22 cellular contexts compared by ENCODE assay signal in genomic region chr6:43624786-43625288, GRCh38. TPM values are rescaled to one million over a fixed set of nuclear protein-coding genes. Genes with fewer than 3 reads are reported as not detected.
DNase-seq lines count a peak whose midpoint lies in the region; ATAC-seq and TF ChIP-seq lines count a peak whose summit lies in the region.
"Had no signal": no experiment of that assay in that cellular context is flagged by ENCODE, and none has a peak within 500 bp of the region (broad histone marks: within the 10 kb centered on the region; RNA-seq: fewer than 3 reads in every experiment).

No MANE protein-coding gene starts in this region.

- peaks cover 38% of the 10 kb centered on the region for H3K79me2 ChIP-seq in mammary epithelial cell (ENCODE audit: insufficient read depth, low read length)

- no peak overlapping the region for H3K18ac ChIP-seq in IMR-90 (ENCODE audit: low read depth, low read length)

- H3K27ac ChIP-seq in mammary epithelial cell (ENCODE audit: insufficient read depth, low read depth, low read length) (no peak overlapping the region), IMR-90 (ENCODE audit: insufficient read depth, low read length) (no peak overlapping the region), skeletal muscle tissue (ENCODE audit: low read depth, low read length) (no peak overlapping the region)
- H3K27ac ChIP-seq: A549 had no signal

- H3K14ac ChIP-seq in IMR-90 (replicated peaks; ENCODE audit: low read depth, low read length), result no peak overlapping the region

- H3K4me3 ChIP-seq in mammary epithelial cell (replicated peaks in 1 of 3; ENCODE audit: insufficient read depth in 1 of 3, low read depth in 2 of 3, low read length in 3 of 3), result no peak overlapping the region
- no peak overlapping the region for H3K4me3 ChIP-seq in IMR-90 (ENCODE audit: insufficient read depth, low read depth, low read length)
- H3K4me3 ChIP-seq in skeletal muscle tissue (ENCODE audit: low read length in 3 of 3), result no peak overlapping the region
- H3K4me3 ChIP-seq in foreskin fibroblast (ENCODE audit: low read depth in 1 of 2, low read length in 2 of 2), result no peak overlapping the region
- H3K4me3 ChIP-seq: A549, GM12878 had no signal

- dilution Hi-C loops in mammary epithelial cell (cut with HindIII; ENCODE audit: low sequenced_read_pairs), result no loop called here
- dilution Hi-C loops in IMR-90 (cut with HindIII; ENCODE audit: low sequenced_read_pairs, unreplicated experiment), result no loop called here

- 93% methylated on average over 7 of the region's 7 CpGs for WGBS in mammary epithelial cell (ENCODE audit: low coverage, missing lambda C conversion rate)
- WGBS in IMR-90 (ENCODE audit: extremely low coverage in 2 of 2, insufficient read length in 1 of 2), 2 experiments, result 100% methylated on average over 2 of the region's 7 CpGs; no CpG with 5 or more reads in 1 of the 2 experiments

- BruUV-seq in MCF 10A (replicated peaks; lab: Mats Ljungman, UMichigan) (no TSS peak), mammary epithelial cell (replicated peaks; lab: Mats Ljungman, UMichigan) (no TSS peak), IMR-90 (replicated peaks; lab: Mats Ljungman, UMichigan) (no TSS peak)

- H3K27me3 Mint-ChIP-seq in MCF 10A (ENCODE audit: insufficient read depth, unreplicated experiment) (no peaks in the 10 kb centered on the region), brain (peaks cover 11% of the 10 kb centered on the region)

- no peak overlapping the region for H3K9ac ChIP-seq in mammary epithelial cell (ENCODE audit: insufficient read depth, low read length)
- no peak overlapping the region for H3K9ac ChIP-seq in IMR-90 (ENCODE audit: low read depth, low read length)
- peak overlapping the region in 2 of 3 donors; percentile 20 to 45 for H3K9ac ChIP-seq in skeletal muscle tissue (ENCODE audit: low read depth in 1 of 3, low read length in 3 of 3)
- H3K9ac ChIP-seq: SK-N-SH had no signal

- intact Hi-C loops in MCF 10A (cut with micrococcal nuclease), result no loop called here
- intact Hi-C loops in mammary epithelial cell (cut with micrococcal nuclease), result no loop called here
- intact Hi-C loops in IMR-90 (cut with micrococcal nuclease), result loop anchor here (5.0 kb wide), 1 partner anchor 147 kb away; the partner anchor contains the start of gene VEGFA

- H3K4me1 Mint-ChIP-seq in MCF 10A (ENCODE audit: insufficient read depth, unreplicated experiment) (peaks cover 34% of the 10 kb centered on the region), brain (peaks cover 32% of the 10 kb centered on the region)

- H3K4me1 ChIP-seq in mammary epithelial cell (ENCODE audit: insufficient read depth, low read length) (peaks cover 12% of the 10 kb centered on the region), IMR-90 (ENCODE audit: control insufficient read depth, insufficient read depth, low read length) (peaks cover 6% of the 10 kb centered on the region), skeletal muscle tissue (ENCODE audit: control insufficient read depth in 3 of 3, insufficient read depth in 3 of 3, low read length in 3 of 3) (peaks cover 19 to 29% (median 28%) of the 10 kb centered on the region in 3 donors)

- no peak overlapping the region for H2AFZ ChIP-seq in mammary epithelial cell (ENCODE audit: low read depth, low read length)
- no peak overlapping the region for H2AFZ ChIP-seq in IMR-90 (replicated peaks; ENCODE audit: low read length, poor library complexity)

- CTCF ChIA-PET in MCF 10A (lab: Yijun Ruan, JAX), result interaction anchor here (1.6 to 2.2 kb wide), 2 partner anchors 14 to 17 kb away, joined by 6 read pairs; no protein-coding TSS in a partner anchor
- CTCF ChIA-PET in mammary epithelial cell (lab: Charles Lee; ENCODE audit: low non-redundant PET), result no interaction called here
- CTCF ChIA-PET in IMR-90 (lab: Yijun Ruan, JAX), result interaction anchor here (0.6 kb wide), 1 partner anchor 9 kb away, joined by 6 read pairs; no protein-coding TSS in a partner anchor

- in situ Hi-C loops in mammary epithelial cell (cut with MboI; ENCODE audit: low sequenced_read_pairs in 2 of 2), result no loop called here
- in situ Hi-C loops in IMR-90 (cut with MboI; ENCODE audit: low sequenced_read_pairs), result no loop called here

- peaks cover 49 to 86% of the 10 kb centered on the region in 2 experiments for H3K79me1 ChIP-seq in IMR-90 (ENCODE audit: low read depth in 1 of 2, low read length in 2 of 2)

- H4K20me1 ChIP-seq in mammary epithelial cell (ENCODE audit: insufficient read depth, low read length), result no peaks in the 10 kb centered on the region
- no peaks in the 10 kb centered on the region; the same call in 1 of the 2 replicates for H4K20me1 ChIP-seq in IMR-90 (ENCODE audit: insufficient read depth, low read length)

- H3K36me3 Mint-ChIP-seq in MCF 10A (ENCODE audit: insufficient read depth, unreplicated experiment), result peaks cover 49% of the 10 kb centered on the region
- H3K36me3 Mint-ChIP-seq in brain, result peaks cover 62% of the 10 kb centered on the region

- no peak overlapping the region for H3K27ac Mint-ChIP-seq in MCF 10A (ENCODE audit: low read depth, unreplicated experiment)
- peak overlapping the region in 3 of 5 experiments; percentile 41 to 99 (median 46) for H3K27ac Mint-ChIP-seq in brain
- H3K27ac Mint-ChIP-seq: CD8-positive, alpha-beta T cell had no signal

- no peak for TF ChIP-seq CTCF in MCF 10A (IDR thresholded peaks at IDR 0.05; ENCODE audit: unreplicated experiment)
- no peak for TF ChIP-seq CTCF in mammary epithelial cell (conservative IDR thresholded peaks at IDR 0.05 in 1 of 2, IDR thresholded peaks at IDR 0.05 in 1 of 2; ENCODE audit: extremely low read depth in 1 of 2, insufficient read depth in 1 of 2, low read depth in 1 of 2, low read length in 2 of 2)
- no peak for TF ChIP-seq CTCF in IMR-90 (conservative IDR thresholded peaks at IDR 0.05; ENCODE audit: low read depth, low read length)
- no peak for TF ChIP-seq CTCF in brain (conservative IDR thresholded peaks at IDR 0.05)
- no peak for TF ChIP-seq CTCF in foreskin fibroblast (IDR thresholded peaks at IDR 0.05; ENCODE audit: low read depth, low read length)

- H2BK120ac ChIP-seq in IMR-90 (ENCODE audit: low read depth, low read length), result no peak overlapping the region

- H3K9me3 ChIP-seq in mammary epithelial cell (replicated peaks; ENCODE audit: insufficient read depth, low read length) (no peaks in the 10 kb centered on the region), IMR-90 (ENCODE audit: control insufficient read depth, insufficient read depth, low read length) (no peaks in the 10 kb centered on the region), skeletal muscle tissue (ENCODE audit: control insufficient read depth in 3 of 3, low read length in 3 of 3) (no peaks in the 10 kb centered on the region)
- H3K9me3 ChIP-seq: A549, SK-N-SH had no signal

- no peak overlapping the region for H4K5ac ChIP-seq in IMR-90 (ENCODE audit: low read depth, low read length)

- no peak overlapping the region for H4K91ac ChIP-seq in IMR-90 (ENCODE audit: insufficient read depth, low read depth, low read length)

- H3K9me1 ChIP-seq in IMR-90 (ENCODE audit: insufficient read depth, low read length), result peaks cover 32% of the 10 kb centered on the region

- TF ChIP-seq RAD21 in IMR-90 (IDR thresholded peaks at IDR 0.05; ENCODE audit: low read length), result no peak

- no peak overlapping the region for H3K4me2 ChIP-seq in mammary epithelial cell (ENCODE audit: insufficient read depth, low read depth, low read length)
- H3K4me2 ChIP-seq in IMR-90 (ENCODE audit: low read depth, low read length), result no peak overlapping the region
- H3K4me2 ChIP-seq: A549, SK-N-SH had no signal

- H2AK9ac ChIP-seq in IMR-90 (replicated peaks; ENCODE audit: low read depth, low read length, poor library complexity), result peak overlapping the region; percentile 67

- DNase-seq in MCF 10A (ENCODE audit: unreplicated experiment), result no peak
- DNase-seq in mammary epithelial cell, result no peak
- no peak for DNase-seq in IMR-90
- no peak for DNase-seq in DMS79 (lab: John Stamatoyannopoulos, UW)
- DNase-seq in foreskin fibroblast, result no peak
- DNase-seq: Calu3; CD8-positive, alpha-beta T cell; EL; H7; Karpas-422; NCI-H1092 treated with DMSO at 0.1 percent for 48 hours; NCI-H510A; NCI-H748 treated with DMSO at 0.1 percent for 48 hours; OCI-M1; SHP77; SK-N-SH had no signal

- H3K23ac ChIP-seq in IMR-90 (ENCODE audit: low read depth, low read length), result no peak overlapping the region

- H3K36me3 ChIP-seq in mammary epithelial cell (ENCODE audit: insufficient read depth, low read length) (peaks cover 37% of the 10 kb centered on the region), IMR-90 (ENCODE audit: control insufficient read depth, insufficient read depth, low read length) (peaks cover 58% of the 10 kb centered on the region), skeletal muscle tissue (ENCODE audit: control insufficient read depth in 3 of 3, insufficient read depth in 3 of 3, low read length in 3 of 3) (peaks cover 51 to 62% (median 56%) of the 10 kb centered on the region in 3 donors)

- H3K9me3 Mint-ChIP-seq in MCF 10A (ENCODE audit: unreplicated experiment) (no peaks in the 10 kb centered on the region), brain (no peaks in the 10 kb centered on the region)
- H3K9me3 Mint-ChIP-seq: CD8-positive, alpha-beta T cell had no signal

- H2BK15ac ChIP-seq in IMR-90 (ENCODE audit: low read depth, low read length), result no peak overlapping the region

- ATAC-seq in IMR-90 (ENCODE audit: low read depth) (no peak), GM21526 (IDR thresholded peaks at IDR 0.05; ENCODE audit: low FRiP score, unreplicated experiment) (no peak)
- ATAC-seq: A549; CD8-positive, alpha-beta T cell; GM12878 had no signal

- no peak overlapping the region for H2AK5ac ChIP-seq in IMR-90 (ENCODE audit: low read depth, low read length)

- no peak for TF ChIP-seq POLR2A in IMR-90 (IDR thresholded peaks at IDR 0.05; ENCODE audit: low read depth, low read length)

- no peak overlapping the region for H2BK20ac ChIP-seq in IMR-90 (ENCODE audit: low read depth, low read length)

- H3K4me3 Mint-ChIP-seq in MCF 10A (ENCODE audit: unreplicated experiment) (peak overlapping the region; percentile 30), brain (peak overlapping the region in 1 of 5 experiments; percentile 48)
- H3K4me3 Mint-ChIP-seq: CD8-positive, alpha-beta T cell had no signal

- POLR2A ChIA-PET in MCF 10A (lab: Yijun Ruan, JAX) (interaction anchor here (0.7 to 1.2 kb wide), 2 partner anchors 11 to 13 kb away, joined by 3 to 5 read pairs; no protein-coding TSS in a partner anchor), IMR-90 (lab: Charles Lee; ENCODE audit: unreplicated experiment) (no interaction called here)

- H2BK5ac ChIP-seq in IMR-90 (ENCODE audit: low read depth, low read length, poor library complexity, severe bottlenecking), result no peak overlapping the region

- H4K8ac ChIP-seq in IMR-90 (ENCODE audit: low read depth in 2 of 2, low read length in 2 of 2), result no peak overlapping the region

- no peak overlapping the region for H3K56ac ChIP-seq in IMR-90 (ENCODE audit: extremely low read depth, insufficient read depth, low read length)

- no peak overlapping the region for H3K4ac ChIP-seq in IMR-90 (ENCODE audit: low read depth, low read length)

- H3K27me3 ChIP-seq in mammary epithelial cell (ENCODE audit: insufficient read depth, low read length), result no peaks in the 10 kb centered on the region
- H3K27me3 ChIP-seq in IMR-90 (ENCODE audit: control insufficient read depth, insufficient read depth, low read length), result no peaks in the 10 kb centered on the region
- H3K27me3 ChIP-seq in skeletal muscle tissue (ENCODE audit: control insufficient read depth in 3 of 3, insufficient read depth in 3 of 3, low read length in 3 of 3), result no peaks in the 10 kb centered on the region

RNA-seq across cellular contexts. Expression of gene GTPBP2, which starts 4.2 kb away (rescaled TPM):
- total RNA-seq in MCF 10A (2022) (277 and 311 TPM in 2 replicates), mammary epithelial cell (100 to 1,000 TPM in 1 of 2 donors, 10 to 100 TPM in 1; 46.5 to 130 TPM), IMR-90 (2012; rRNA removed) (34.2 and 38.4 TPM in 2 replicates), skeletal muscle tissue (30.8 TPM)
- polyA plus RNA-seq in mammary epithelial cell (49.5 TPM), IMR-90 (2012; rRNA removed) (79.7 and 86.6 TPM in 2 replicates), brain (ENCODE audit: insufficient read depth, low read depth, low replicate concordance) (57.8 TPM)
- 46.9 TPM for polyA minus RNA-seq in mammary epithelial cell
- polyA plus RNA-seq in IMR-90 (2012; cell fraction: cytosol; rRNA removed), result 30.1 and 40.2 TPM in 2 replicates
- polyA plus RNA-seq in IMR-90 (2012; cell fraction: nucleus; rRNA removed; ENCODE audit: low replicate concordance), result 470 and 640 TPM in 2 replicates

RNA-seq across cellular contexts. Expression of gene MAD2L1BP, which starts 10.8 kb away (rescaled TPM):
- total RNA-seq in MCF 10A (2022), result 21.2 and 21.6 TPM in 2 replicates
- 10 to 100 TPM; 21.5 to 24.7 TPM for total RNA-seq in mammary epithelial cell
- polyA plus RNA-seq in mammary epithelial cell, result 58.0 TPM
- 25.1 TPM for polyA minus RNA-seq in mammary epithelial cell
- total RNA-seq in IMR-90 (2012; rRNA removed), result 28.1 and 31.1 TPM in 2 replicates
- 40.4 and 50.2 TPM in 2 replicates for polyA plus RNA-seq in IMR-90 (2012; rRNA removed)
- 20.9 and 32.3 TPM in 2 replicates for polyA plus RNA-seq in IMR-90 (2012; cell fraction: cytosol; rRNA removed)
- polyA plus RNA-seq in IMR-90 (2012; cell fraction: nucleus; rRNA removed; ENCODE audit: low replicate concordance), result 22.5 and 23.5 TPM in 2 replicates
- 32.9 TPM for polyA plus RNA-seq in brain (ENCODE audit: insufficient read depth, low read depth, low replicate concordance)
- total RNA-seq in skeletal muscle tissue, result 25.1 TPM

RNA-seq across cellular contexts. Expression of gene RSPH9, which starts 20.0 kb away (rescaled TPM):
- not detected in 2 replicates for total RNA-seq in MCF 10A (2022)
- total RNA-seq in mammary epithelial cell, result under 1 TPM in 1 of 2 donors, not detected in 1; 0.50 TPM
- polyA plus RNA-seq in mammary epithelial cell, result not detected
- polyA minus RNA-seq in mammary epithelial cell, result not detected
- total RNA-seq in IMR-90 (2012; rRNA removed), result under 0.01 and 0.18 TPM in 2 replicates
- polyA plus RNA-seq in IMR-90 (2012; rRNA removed), result 0.21 and 0.24 TPM in 2 replicates
- polyA plus RNA-seq in IMR-90 (2012; cell fraction: cytosol; rRNA removed), result 0.34 and 0.38 TPM in 2 replicates
- polyA plus RNA-seq in IMR-90 (2012; cell fraction: nucleus; rRNA removed; ENCODE audit: low replicate concordance), result 0.14 and 0.24 TPM in 2 replicates
- 4.1 TPM for polyA plus RNA-seq in brain (ENCODE audit: insufficient read depth, low read depth, low replicate concordance)
- total RNA-seq in skeletal muscle tissue, result 0.52 TPM
- total RNA-seq: CD8-positive, alpha-beta T cell; GM12878; HT-29 had no signal

RNA-seq across cellular contexts. Expression of gene POLH, which starts 48.9 kb away (rescaled TPM):
- total RNA-seq in MCF 10A (2022) (34.5 and 36.7 TPM in 2 replicates), mammary epithelial cell (10 to 100 TPM; 46.8 TPM), IMR-90 (2012; rRNA removed) (25.8 and 26.0 TPM in 2 replicates), skeletal muscle tissue (9.9 TPM)
- polyA plus RNA-seq in mammary epithelial cell (28.1 TPM), IMR-90 (2012; rRNA removed) (13.1 and 13.3 TPM in 2 replicates), brain (ENCODE audit: insufficient read depth, low read depth, low replicate concordance) (14.0 TPM)
- 127 TPM for polyA minus RNA-seq in mammary epithelial cell
- 4.7 and 6.3 TPM in 2 replicates for polyA plus RNA-seq in IMR-90 (2012; cell fraction: cytosol; rRNA removed)
- polyA plus RNA-seq in IMR-90 (2012; cell fraction: nucleus; rRNA removed; ENCODE audit: low replicate concordance), result 3.2 and 14.1 TPM in 2 replicates

RNA-seq across cellular contexts. Expression of gene XPO5, which starts 49.0 kb away (rescaled TPM):
- total RNA-seq in MCF 10A (2022), result 92.0 and 98.6 TPM in 2 replicates
- 10 to 100 TPM; 44.2 to 69.0 TPM for total RNA-seq in mammary epithelial cell
- polyA plus RNA-seq in mammary epithelial cell, result 46.8 TPM
- polyA minus RNA-seq in mammary epithelial cell, result 65.5 TPM
- 30.0 and 30.1 TPM in 2 replicates for total RNA-seq in IMR-90 (2012; rRNA removed)
- polyA plus RNA-seq in IMR-90 (2012; rRNA removed), result 27.3 and 29.0 TPM in 2 replicates
- 7.0 and 15.6 TPM in 2 replicates for polyA plus RNA-seq in IMR-90 (2012; cell fraction: cytosol; rRNA removed)
- polyA plus RNA-seq in IMR-90 (2012; cell fraction: nucleus; rRNA removed; ENCODE audit: low replicate concordance), result 25.4 and 42.1 TPM in 2 replicates
- polyA plus RNA-seq in brain (ENCODE audit: insufficient read depth, low read depth, low replicate concordance), result 54.6 TPM
- total RNA-seq in skeletal muscle tissue, result 35.0 TPM

Comparison
In these comparisons a context has a peak if more than half of its experiments do, and no peak if none do; other contexts are left out.
1. H3K9ac ChIP-seq: peak in skeletal muscle tissue (2 of 3); none in mammary epithelial cell (single experiment) and IMR-90 (single experiment).